ENCODE assay signal across 13 cellular contexts in genomic region chr5:111043712-111044506, GRCh38.
DNase-seq lines count a peak whose midpoint lies in the region; ATAC-seq and TF ChIP-seq lines count a peak whose summit lies in the region.
"Had no signal": no experiment of that assay in that cellular context is flagged by ENCODE, and none has a peak within 500 bp of the region (broad histone marks: within the 10 kb centered on the region; RNA-seq: fewer than 3 reads in every experiment).

No MANE protein-coding gene starts in this region.

- H3K36me3 Mint-ChIP-seq in activated naive CD8-positive, alpha-beta T cell treated with anti-CD3 and anti-CD28 coated beads, Interleukin-2, amount 50 U/mL, for 24 hours (ENCODE audit: low read depth) = no peaks in the 10 kb centered on the region

- ATAC-seq in RWPE2 (ENCODE audit: low read depth) = peak; percentile 57; the same call in 2 of the 3 replicates
- ATAC-seq in activated naive CD8-positive, alpha-beta T cell treated with anti-CD3 and anti-CD28 coated beads, Interleukin-2, amount 50 U/mL, for 24 hours = no peak

- no peak overlapping the region for H3K4me3 Mint-ChIP-seq in activated naive CD8-positive, alpha-beta T cell treated with anti-CD3 and anti-CD28 coated beads, Interleukin-2, amount 50 U/mL, for 24 hours

- TF ChIP-seq CTCF in RWPE2 (IDR thresholded peaks at IDR 0.05; ENCODE audit: poor library complexity, severe bottlenecking) = no peak
- TF ChIP-seq CTCF in epithelial cell of esophagus (IDR thresholded peaks at IDR 0.05; ENCODE audit: insufficient read depth, low read depth, low read length, missing control alignments) = no peak

- no peaks in the 10 kb centered on the region for H3K36me3 ChIP-seq in RWPE2 (ENCODE audit: low read depth)
- H3K36me3 ChIP-seq: ovary had no signal

- H3K27me3 Mint-ChIP-seq in activated naive CD8-positive, alpha-beta T cell treated with anti-CD3 and anti-CD28 coated beads, Interleukin-2, amount 50 U/mL, for 24 hours = peaks cover 3% of the 10 kb centered on the region

- H3K9me3 ChIP-seq in RWPE2 (ENCODE audit: severe bottlenecking) = no peaks in the 10 kb centered on the region
- H3K9me3 ChIP-seq: ovary had no signal

- H3K4me3 ChIP-seq in RWPE2 (ENCODE audit: severe bottlenecking) (no peak overlapping the region), epithelial cell of esophagus (ENCODE audit: low read length) (no peak overlapping the region)
- H3K4me3 ChIP-seq: ovary had no signal

- H3K4me1 ChIP-seq in RWPE2 (ENCODE audit: insufficient read depth, poor library complexity, severe bottlenecking) = no peaks in the 10 kb centered on the region

- H3K4me1 Mint-ChIP-seq in activated naive CD8-positive, alpha-beta T cell treated with anti-CD3 and anti-CD28 coated beads, Interleukin-2, amount 50 U/mL, for 24 hours = no peaks in the 10 kb centered on the region

- peaks cover 8% of the 10 kb centered on the region for H3K9me3 Mint-ChIP-seq in activated naive CD8-positive, alpha-beta T cell treated with anti-CD3 and anti-CD28 coated beads, Interleukin-2, amount 50 U/mL, for 24 hours

- DNase-seq in NCI-H2171 treated with DMSO at 0.1 percent for 48 hours (lab: John Stamatoyannopoulos, UW) (peak; percentile 27), NCI-H2171 (lab: John Stamatoyannopoulos, UW) (no peak), RWPE2 (ENCODE audit: low spot score) (no peak), epithelial cell of esophagus (ENCODE audit: low read depth) (peak; percentile 5), retina (peak; percentile 12), NCI-H1436 (lab: John Stamatoyannopoulos, UW) (no peak), NCI-H1105 treated with DMSO at 0.1 percent for 48 hours (lab: John Stamatoyannopoulos, UW) (no peak)
- no peak for DNase-seq in activated naive CD8-positive, alpha-beta T cell treated with anti-CD3 and anti-CD28 coated beads, Interleukin-2, amount 50 U/mL, for 24 hours
- DNase-seq: activated CD8-positive, alpha-beta memory T cell treated with anti-CD3 and anti-CD28 coated beads, Interleukin-2, amount 50 U/mL, for 48 hours; amygdala; DMS153; ovary; SHP77 treated with DMSO at 0.1 percent for 48 hours had no signal

- H3K27ac ChIP-seq in RWPE2 (ENCODE audit: poor library complexity, severe bottlenecking) = no peak overlapping the region
- H3K27ac ChIP-seq: ovary had no signal

- H3K27ac Mint-ChIP-seq in activated naive CD8-positive, alpha-beta T cell treated with anti-CD3 and anti-CD28 coated beads, Interleukin-2, amount 50 U/mL, for 24 hours = no peak overlapping the region

- no peaks in the 10 kb centered on the region for H3K27me3 ChIP-seq in RWPE2 (ENCODE audit: insufficient read depth, poor library complexity, severe bottlenecking)
- H3K27me3 ChIP-seq: ovary had no signal

Comparison
In these comparisons a context has a peak if more than half of its experiments do, and no peak if none do; other contexts are left out.
1. DNase-seq: peak in NCI-H2171 treated with DMSO at 0.1 percent for 48 hours (single experiment), epithelial cell of esophagus (single experiment) and retina (single experiment); none in NCI-H2171 (single experiment), RWPE2 (single experiment), NCI-H1436 (single experiment), activated naive CD8-positive, alpha-beta T cell treated with anti-CD3 and anti-CD28 coated beads, Interleukin-2, amount 50 U/mL, for 24 hours (single experiment) and NCI-H1105 treated with DMSO at 0.1 percent for 48 hours (single experiment).